10 cellular contexts compared by ENCODE assay signal in the genomic region with DNA sequence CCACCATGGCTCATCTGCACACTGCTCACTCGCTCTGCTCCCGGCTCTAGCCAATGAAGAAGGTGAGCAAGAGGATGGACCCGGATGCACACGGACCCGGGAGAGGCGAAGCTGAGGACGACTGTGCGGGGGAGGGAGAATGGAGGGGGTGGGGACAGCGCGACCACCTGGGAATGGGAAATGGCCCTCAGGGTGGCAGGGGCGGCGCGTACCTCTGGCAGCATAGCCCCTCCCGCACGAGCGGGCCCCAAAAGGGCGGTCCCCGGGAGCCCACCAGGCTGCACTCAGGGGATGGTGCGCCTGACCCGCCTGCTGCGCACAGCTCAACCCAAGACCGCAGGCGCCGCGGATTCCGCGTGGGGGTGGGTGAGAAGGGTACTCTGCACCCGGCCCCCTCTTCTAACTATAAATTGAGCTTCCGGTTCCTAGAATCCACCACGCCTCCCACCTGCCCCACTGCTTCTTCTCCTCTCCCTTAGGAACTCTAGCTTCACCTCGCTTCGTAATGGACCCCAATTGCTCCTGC. TPM values are rescaled to one million over a fixed set of nuclear protein-coding genes. Genes with fewer than 3 reads are reported as not detected.
A peak's percentile ranks its signal among the peaks of the same experiment; 100 is the strongest.
DNase-seq lines count a peak whose midpoint lies in the region; TF ChIP-seq lines count a peak whose summit lies in the region.
"Had no signal": no experiment of that assay in that cellular context is flagged by ENCODE, and none has a peak within 500 bp of the region (broad histone marks: within the 10 kb centered on the region; RNA-seq: fewer than 3 reads in every experiment).

No MANE protein-coding gene starts in this region.

- no peaks in the 10 kb centered on the region for H3K9me3 ChIP-seq in SK-N-SH

- H3K4me3 ChIP-seq in SK-N-SH (ENCODE audit: low read depth in 2 of 2, low read length in 1 of 2) = no peak overlapping the region

- no peaks in the 10 kb centered on the region for H3K36me3 ChIP-seq in SK-N-SH (replicated peaks in 1 of 2; ENCODE audit: control insufficient read depth in 1 of 2, insufficient read depth in 2 of 2, low read length in 1 of 2)

- no peak overlapping the region for H3K27ac ChIP-seq in SK-N-SH (ENCODE audit: low read depth in 2 of 2, low read length in 1 of 2)

- no peaks in the 10 kb centered on the region for H3K9me2 ChIP-seq in SK-N-SH

- POLR2A ChIA-PET in SK-N-SH (lab: Yijun Ruan, JAX) = no interaction called here

- H3F3A ChIP-seq in SK-N-SH (replicated peaks; ENCODE audit: insufficient read depth) = no peaks in the 10 kb centered on the region

- TF ChIP-seq EP300 in SK-N-SH (IDR thresholded peaks at IDR 0.05; ENCODE audit: borderline replicate concordance in 1 of 2, low read depth in 1 of 2, low read length in 1 of 2) = no peak

- no peak overlapping the region for H2AFZ ChIP-seq in SK-N-SH (ENCODE audit: low read depth)

- CTCF ChIA-PET in SK-N-SH (lab: Yijun Ruan, JAX) = interaction anchor here (1.0 kb wide), 1 partner anchor 238 kb away, joined by 3 read pairs; no protein-coding TSS in a partner anchor

- H4K20me1 ChIP-seq in SK-N-SH (ENCODE audit: insufficient read depth) = no peaks in the 10 kb centered on the region

- DNase-seq in CD1c-positive myeloid dendritic cell (ENCODE audit: extremely low spot score) (peak; percentile 41), posterior vena cava (ENCODE audit: low spot score) (peak; percentile 69), NOMO-1 treated with DMSO at 0.1 percent for 48 hours (lab: John Stamatoyannopoulos, UW; ENCODE audit: unreplicated experiment) (no peak), SW 1271 (lab: John Stamatoyannopoulos, UW) (no peak), cerebellar nuclear complex (lab: John Stamatoyannopoulos, UW) (no peak), SK-N-SH (no peak)
- DNase-seq in activated CD4-positive, alpha-beta T cell treated with anti-CD3 and anti-CD28 coated beads for 48 hours = peak; percentile 68
- DNase-seq in effector CD4-positive, alpha-beta T cell = peak; percentile 30
- DNase-seq: NCI-H187 had no signal

- WGBS in SK-N-SH (ENCODE audit: low lambda C conversion rate) = 86% methylated on average over 18 of the region's 32 CpGs

- H3K9ac ChIP-seq in SK-N-SH = no peak overlapping the region

- TF ChIP-seq CTCF in SK-N-SH (IDR thresholded peaks at IDR 0.05) = no peak

- no peaks in the 10 kb centered on the region; a peak in 1 of 4 replicates for H3K4me1 ChIP-seq in SK-N-SH (ENCODE audit: control insufficient read depth in 1 of 2, insufficient read depth in 2 of 2, low read depth in 1 of 2, low read length in 1 of 2)

- intact Hi-C loops in posterior vena cava (cut with DNase I) = no loop called here

- no peak overlapping the region for H3K4me2 ChIP-seq in SK-N-SH

- H3K79me2 ChIP-seq in SK-N-SH (ENCODE audit: insufficient read depth) = no peaks in the 10 kb centered on the region

- H3K27me3 ChIP-seq in SK-N-SH (ENCODE audit: insufficient read depth) = peaks cover 5% of the 10 kb centered on the region; the same call in 1 of the 2 replicates

- no peak for TF ChIP-seq RAD21 in SK-N-SH (IDR thresholded peaks at IDR 0.05; ENCODE audit: low read length)

TF ChIP-seq in SK-N-SH, 30 proteins besides CTCF, POLR2A, EP300 and RAD21:
- no peak for TF ChIP-seq MXI1 (IDR thresholded peaks at IDR 0.05; ENCODE audit: low read depth, low read length)
- TF ChIP-seq FOXJ3 (CRISPR knock-in tag; IDR thresholded peaks at IDR 0.05) = no peak
- TF ChIP-seq, protein P1, sequence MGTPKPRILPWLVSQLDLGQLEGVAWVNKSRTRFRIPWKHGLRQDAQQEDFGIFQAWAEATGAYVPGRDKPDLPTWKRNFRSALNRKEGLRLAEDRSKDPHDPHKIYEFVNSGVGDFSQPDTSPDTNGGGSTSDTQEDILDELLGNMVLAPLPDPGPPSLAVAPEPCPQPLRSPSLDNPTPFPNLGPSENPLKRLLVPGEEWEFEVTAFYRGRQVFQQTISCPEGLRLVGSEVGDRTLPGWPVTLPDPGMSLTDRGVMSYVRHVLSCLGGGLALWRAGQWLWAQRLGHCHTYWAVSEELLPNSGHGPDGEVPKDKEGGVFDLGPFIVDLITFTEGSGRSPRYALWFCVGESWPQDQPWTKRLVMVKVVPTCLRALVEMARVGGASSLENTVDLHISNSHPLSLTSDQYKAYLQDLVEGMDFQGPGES (IDR thresholded peaks at IDR 0.05; ENCODE audit: low read depth, low read length) = no peak
- no peak for TF ChIP-seq SIN3A (IDR thresholded peaks at IDR 0.05; ENCODE audit: borderline replicate concordance, low read depth, low read length)
- TF ChIP-seq ELF1 (IDR thresholded peaks at IDR 0.05) = no peak
- no peak for TF ChIP-seq CHD2 (IDR thresholded peaks at IDR 0.05; ENCODE audit: low read length, partially characterized antibody)
- TF ChIP-seq GATA2 (CRISPR knock-in tag; IDR thresholded peaks at IDR 0.05) = no peak
- TF ChIP-seq RFX5 (IDR thresholded peaks at IDR 0.05; ENCODE audit: low read length) = no peak
- TF ChIP-seq POLR2AphosphoS5 (IDR thresholded peaks at IDR 0.05; ENCODE audit: low read depth, low read length) = no peak
- TF ChIP-seq TEAD4 (IDR thresholded peaks at IDR 0.05; ENCODE audit: borderline replicate concordance, insufficient read depth) = no peak

RNA-seq across cellular contexts. Expression of a gene that starts 6.1 kb away (rescaled TPM):
- total RNA-seq in posterior vena cava = 1 to 10 TPM in 1 of 2 donors, not detected in 1; 2.0 TPM
- polyA plus RNA-seq in SK-N-SH (2012; rRNA removed) = not detected in 2 replicates
- polyA plus RNA-seq in SK-N-SH (2012; cell fraction: cytosol; rRNA removed) = not detected in 2 replicates
- polyA plus RNA-seq in SK-N-SH (2012; cell fraction: nucleus; rRNA removed) = not detected in 2 replicates
- total RNA-seq: mononuclear cell had no signal

RNA-seq across cellular contexts. Expression of a gene that starts 6.5 kb away (rescaled TPM):
- total RNA-seq in posterior vena cava = 100 to 1,000 TPM; 459 to 753 TPM
- polyA plus RNA-seq in SK-N-SH (2012; rRNA removed) = 202 and 213 TPM in 2 replicates
- polyA plus RNA-seq in SK-N-SH (2012; cell fraction: cytosol; rRNA removed) = 112 and 207 TPM in 2 replicates
- 59.9 and 154 TPM in 2 replicates for polyA plus RNA-seq in SK-N-SH (2012; cell fraction: nucleus; rRNA removed)

RNA-seq across cellular contexts. Expression of a gene that starts 7.9 kb away (rescaled TPM):
- 10 to 100 TPM; 14.0 to 26.7 TPM for total RNA-seq in posterior vena cava
- polyA plus RNA-seq in SK-N-SH (2012; rRNA removed) = 0.50 and 1.2 TPM in 2 replicates
- 0.70 and 0.84 TPM in 2 replicates for polyA plus RNA-seq in SK-N-SH (2012; cell fraction: cytosol; rRNA removed)
- 0.26 and 0.66 TPM in 2 replicates for polyA plus RNA-seq in SK-N-SH (2012; cell fraction: nucleus; rRNA removed)
- total RNA-seq: mononuclear cell had no signal

RNA-seq across cellular contexts. Expression of a gene that starts 18.0 kb away (rescaled TPM):
- total RNA-seq in posterior vena cava = 10 to 100 TPM in 1 of 2 donors, 1 to 10 TPM in 1; 9.1 to 10.6 TPM
- 9.5 and 13.0 TPM in 2 replicates for polyA plus RNA-seq in SK-N-SH (2012; rRNA removed)
- 7.8 and 8.5 TPM in 2 replicates for polyA plus RNA-seq in SK-N-SH (2012; cell fraction: cytosol; rRNA removed)
- 2.2 and 5.8 TPM in 2 replicates for polyA plus RNA-seq in SK-N-SH (2012; cell fraction: nucleus; rRNA removed)

RNA-seq across cellular contexts. Expression of a gene that starts 24.1 kb away (rescaled TPM):
- not detected for total RNA-seq in posterior vena cava
- not detected in 2 replicates for polyA plus RNA-seq in SK-N-SH (2012; rRNA removed)
- not detected in 2 replicates for polyA plus RNA-seq in SK-N-SH (2012; cell fraction: cytosol; rRNA removed)
- polyA plus RNA-seq in SK-N-SH (2012; cell fraction: nucleus; rRNA removed) = not detected in 2 replicates
- total RNA-seq: mononuclear cell had no signal

Comparison
In these comparisons a context has a peak if more than half of its experiments do, and no peak if none do; other contexts are left out.
1. DNase-seq: peak in CD1c-positive myeloid dendritic cell (single experiment), activated CD4-positive, alpha-beta T cell treated with anti-CD3 and anti-CD28 coated beads for 48 hours (single experiment), effector CD4-positive, alpha-beta T cell (single experiment) and posterior vena cava (single experiment); none in NOMO-1 treated with DMSO at 0.1 percent for 48 hours (single experiment), SW 1271 (0 of 2), cerebellar nuclear complex (0 of 2) and SK-N-SH (single experiment).